8 cellular contexts compared by ENCODE assay signal in the genomic region with DNA sequence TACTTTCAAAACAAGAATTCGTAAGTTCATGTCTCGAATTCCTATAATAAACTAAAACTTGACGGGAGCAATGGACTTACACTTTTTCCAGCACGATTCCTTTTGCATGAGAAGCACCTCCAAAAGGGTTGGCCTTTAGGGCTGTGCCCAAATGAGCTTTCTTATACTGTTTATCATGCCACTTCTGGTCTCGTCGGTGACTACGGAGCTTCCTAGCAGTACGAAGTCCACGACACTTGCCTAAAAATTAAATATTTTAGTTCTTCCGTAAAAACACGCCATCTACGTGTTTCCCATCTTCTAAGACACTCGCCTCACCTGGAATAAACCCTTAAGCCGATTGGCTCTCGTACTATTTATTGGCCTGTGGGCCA. TPM values are rescaled to one million over a fixed set of nuclear protein-coding genes. Genes with fewer than 3 reads are reported as not detected.
A peak's percentile ranks its signal among the peaks of the same experiment; 100 is the strongest.
DNase-seq lines count a peak whose midpoint lies in the region; ATAC-seq and TF ChIP-seq lines count a peak whose summit lies in the region.

No MANE protein-coding gene starts in this region.

- H2AFZ ChIP-seq in Loucy (ENCODE audit: low read length) = no peak overlapping the region

- peaks cover 54% of the 10 kb centered on the region for H3K79me2 ChIP-seq in Loucy (ENCODE audit: insufficient read depth, low read length)

- H3K9me3 ChIP-seq in CD8-positive, alpha-beta memory T cell (ENCODE audit: low read length) = no peaks in the 10 kb centered on the region
- no peaks in the 10 kb centered on the region for H3K9me3 ChIP-seq in Loucy (ENCODE audit: insufficient read depth, low read depth, low read length)

- peak overlapping the region; percentile 90 to 99 (median 94) for H3K4me3 Mint-ChIP-seq in CD8-positive, alpha-beta memory T cell

- H3K4me3 ChIP-seq in CD8-positive, alpha-beta memory T cell (ENCODE audit: low read length) = peak overlapping the region; percentile 84
- H3K4me3 ChIP-seq in Loucy (ENCODE audit: low read length, poor library complexity, severe bottlenecking) (peak overlapping the region; percentile 93), coronary artery (peak overlapping the region; percentile 100)

- POLR2A ChIA-PET in CD8-positive, alpha-beta memory T cell (lab: Charles Lee) = interaction anchor here (1.1 to 2.1 kb wide), 3 partner anchors 426 to 976 kb away, joined by 4 to 7 read pairs (median 5); a partner anchor contains a TSS

- peaks cover 13% of the 10 kb centered on the region for H3K36me3 ChIP-seq in CD8-positive, alpha-beta memory T cell (ENCODE audit: insufficient read depth, low read length)
- peaks cover 30% of the 10 kb centered on the region for H3K36me3 ChIP-seq in Loucy (ENCODE audit: insufficient read depth, low read length)

- H3K4me1 ChIP-seq in CD8-positive, alpha-beta memory T cell (ENCODE audit: insufficient read depth, low read length) = peaks cover 19% of the 10 kb centered on the region
- peaks cover 49% of the 10 kb centered on the region for H3K4me1 ChIP-seq in Loucy (ENCODE audit: insufficient read depth, low read length, poor library complexity, severe bottlenecking)

- H3K9me2 ChIP-seq in Loucy (replicated peaks; ENCODE audit: low read depth, low read length) = no peaks in the 10 kb centered on the region

- H3K4me1 Mint-ChIP-seq in CD8-positive, alpha-beta memory T cell = peaks cover 28 to 41% (median 40%) of the 10 kb centered on the region in 3 donors

- peaks cover 0 to 4% of the 10 kb centered on the region in 2 donors for H3K27me3 Mint-ChIP-seq in CD8-positive, alpha-beta memory T cell

- peaks cover 33% of the 10 kb centered on the region for H4K20me1 ChIP-seq in Loucy (ENCODE audit: insufficient read depth, low read length, poor library complexity, severe bottlenecking)

- no peak for DNase-seq in CD8-positive, alpha-beta memory T cell
- DNase-seq in coronary artery (ENCODE audit: low spot score) (no peak), myocyte (ENCODE audit: low read depth) (peak; percentile 21), 8988T (no peak)
- no peak for DNase-seq in NK-92 treated with Interleukin-12 subunit alpha and Interleukin-12 subunit beta, amount 100 ng/mL, for 24 hours (lab: John Stamatoyannopoulos, UW)

- H3K27ac ChIP-seq in CD8-positive, alpha-beta memory T cell (ENCODE audit: low read depth, low read length) = peak overlapping the region; percentile 87
- H3K27ac ChIP-seq in coronary artery = peak overlapping the region; percentile 69 to 92

- CTCF ChIA-PET in CD8-positive, alpha-beta memory T cell (lab: Charles Lee) = interaction anchor here (0.7 to 1.4 kb wide), 2 partner anchors 15 to 102 kb away, joined by 3 to 4 read pairs; no protein-coding TSS in a partner anchor

- no peak for ATAC-seq in GM21515 (IDR thresholded peaks at IDR 0.05; ENCODE audit: unreplicated experiment)
- no peak for ATAC-seq in GM19467 (IDR thresholded peaks at IDR 0.05; ENCODE audit: unreplicated experiment)

- peaks cover 14 to 53% (median 20%) of the 10 kb centered on the region in 3 donors for H3K36me3 Mint-ChIP-seq in CD8-positive, alpha-beta memory T cell

- H3K27ac Mint-ChIP-seq in CD8-positive, alpha-beta memory T cell = peak overlapping the region; percentile 88 to 99 (median 96)

- no peaks in the 10 kb centered on the region for H3K9me3 Mint-ChIP-seq in CD8-positive, alpha-beta memory T cell

- H3K4me2 ChIP-seq in Loucy (ENCODE audit: low read depth, low read length, poor library complexity, severe bottlenecking) = peak overlapping the region; percentile 89

- TF ChIP-seq CTCF in Loucy (conservative IDR thresholded peaks at IDR 0.05; ENCODE audit: low read length) (no peak), coronary artery (IDR thresholded peaks at IDR 0.05) (no peak)

- peak overlapping the region; percentile 98 for H3K9ac ChIP-seq in Loucy (ENCODE audit: low read depth, low read length, poor library complexity, severe bottlenecking)

- no peaks in the 10 kb centered on the region for H3K27me3 ChIP-seq in CD8-positive, alpha-beta memory T cell (ENCODE audit: insufficient read depth, low read length, poor library complexity, severe bottlenecking)
- peaks cover 5% of the 10 kb centered on the region for H3K27me3 ChIP-seq in Loucy (ENCODE audit: insufficient read depth, low read length, poor library complexity, severe bottlenecking)

- H3F3A ChIP-seq in Loucy (ENCODE audit: low read depth) = no peaks in the 10 kb centered on the region

RNA-seq across cellular contexts. Expression of a gene that starts 0.6 kb away (rescaled TPM):
- total RNA-seq in CD8-positive, alpha-beta memory T cell = 1,000 to 10,000 TPM; 2,179 to 2,206 TPM
- polyA plus RNA-seq in CD8-positive, alpha-beta memory T cell = 2,576 TPM
- total RNA-seq in myocyte = 1,872 and 2,361 TPM in 2 replicates
- polyA plus RNA-seq in myocyte (2012) = 2,016 TPM
